In the genomic region with DNA sequence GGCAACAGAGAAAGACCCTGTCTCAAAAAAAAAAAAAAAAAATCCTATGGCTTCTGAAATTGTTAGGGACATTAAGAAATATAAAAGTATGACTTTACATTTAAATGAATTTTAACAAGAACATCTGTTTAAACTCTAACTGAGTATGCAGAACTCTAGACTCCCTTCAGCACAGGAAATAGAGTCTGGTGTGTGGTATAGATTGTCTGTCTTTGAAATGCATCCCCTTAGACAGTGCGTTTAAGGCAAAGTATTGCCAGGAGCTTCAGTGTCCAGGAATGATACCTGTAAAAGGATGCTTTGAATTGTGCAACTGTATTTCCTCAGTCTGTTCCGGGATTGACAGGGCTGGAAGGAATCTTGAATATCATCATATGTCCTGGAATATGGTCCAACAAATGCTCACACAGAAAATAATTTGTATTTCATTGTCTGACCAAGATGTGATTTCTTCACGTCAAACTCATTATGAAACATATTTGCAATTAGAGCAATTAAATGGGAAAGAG, we compare ENCODE assay signal across 22 cellular contexts.
DNase-seq lines count a peak whose midpoint lies in the region; ATAC-seq and TF ChIP-seq lines count a peak whose summit lies in the region.
"Had no signal": no experiment of that assay in that cellular context is flagged by ENCODE, and none has a peak within 500 bp of the region (broad histone marks: within the 10 kb centered on the region; RNA-seq: fewer than 3 reads in every experiment).

No MANE protein-coding gene starts in this region.

- no peak for DNase-seq in DND-41
- DNase-seq in Jurkat, Clone E6-1 (ENCODE audit: low read depth, low spot score): peak; percentile 55
- DNase-seq in central memory CD8-positive, alpha-beta T cell (ENCODE audit: low spot score in 2 of 2): no peak
- DNase-seq in activated CD4-positive, alpha-beta T cell treated with anti-CD3 and anti-CD28 coated beads for 4 hours: no peak
- no peak for DNase-seq in NCI-H1417 treated with DMSO at 0.1 percent for 48 hours (lab: John Stamatoyannopoulos, UW)
- no peak for DNase-seq in omental fat pad (ENCODE audit: low spot score)
- no peak for DNase-seq in activated CD8-positive, alpha-beta memory T cell treated with anti-CD3 and anti-CD28 coated beads, Interleukin-2, amount 50 U/mL, for 4 hours
- DNase-seq: 8988T; ACHN; AML-193; BE2C; CD4-positive, alpha-beta T cell; DMS 273 treated with DMSO at 0.1 percent for 48 hours; DMS79; GF-D8; GOT3; HCEC 1CT had no signal

- H3K4me3 ChIP-seq in DND-41 (ENCODE audit: low read depth in 1 of 2, low read length in 2 of 2) (no peak overlapping the region), Loucy (ENCODE audit: low read length, poor library complexity, severe bottlenecking) (no peak overlapping the region)
- H3K4me3 ChIP-seq in Jurkat, Clone E6-1 (ENCODE audit: low read length): no peak overlapping the region
- H3K4me3 ChIP-seq: A549; BLaER1 treated with 17β-estradiol and CSF1 and Interleukin-3, amounts not matched to agents 10 nM and 100 nM had no signal

- H3K9ac ChIP-seq in DND-41 (ENCODE audit: low read depth, low read length) (peak overlapping the region; percentile 39; the same call in 1 of the 2 replicates), Loucy (ENCODE audit: low read depth, low read length, poor library complexity, severe bottlenecking) (no peak overlapping the region)
- H3K9ac ChIP-seq: BLaER1 treated with 17β-estradiol and CSF1 and Interleukin-3, amounts not matched to agents 10 nM and 100 nM had no signal

- H2AFZ ChIP-seq in DND-41 (ENCODE audit: low read depth, low read length) (no peak overlapping the region), Loucy (ENCODE audit: low read length) (no peak overlapping the region)

- H4K20me1 ChIP-seq in DND-41 (ENCODE audit: insufficient read depth, low read length): no peaks in the 10 kb centered on the region
- H4K20me1 ChIP-seq in Loucy (ENCODE audit: insufficient read depth, low read length, poor library complexity, severe bottlenecking): no peaks in the 10 kb centered on the region
- H4K20me1 ChIP-seq: BLaER1 treated with 17β-estradiol and CSF1 and Interleukin-3, amounts not matched to agents 10 nM and 100 nM had no signal

- H3K36me3 Mint-ChIP-seq in central memory CD8-positive, alpha-beta T cell (ENCODE audit: insufficient read depth): peaks cover 2% of the 10 kb centered on the region
- H3K36me3 Mint-ChIP-seq: CD14-positive monocyte had no signal

- H3K4me3 Mint-ChIP-seq in central memory CD8-positive, alpha-beta T cell: no peak overlapping the region
- H3K4me3 Mint-ChIP-seq: CD14-positive monocyte; CD4-positive, alpha-beta T cell; CD8-positive, alpha-beta memory T cell had no signal

- H3K27ac ChIP-seq in DND-41 (ENCODE audit: low read length): peak overlapping the region; percentile 83
- H3K27ac ChIP-seq: A549; BLaER1 treated with 17β-estradiol and CSF1 and Interleukin-3, amounts not matched to agents 10 nM and 100 nM had no signal

- H3K4me2 ChIP-seq in DND-41 (ENCODE audit: insufficient read depth, low read length): peak overlapping the region; percentile 31
- peak overlapping the region; percentile 30 for H3K4me2 ChIP-seq in Loucy (ENCODE audit: low read depth, low read length, poor library complexity, severe bottlenecking)
- H3K4me2 ChIP-seq: A549; BLaER1 treated with 17β-estradiol and CSF1 and Interleukin-3, amounts not matched to agents 10 nM and 100 nM had no signal

- H3K79me2 ChIP-seq in DND-41 (ENCODE audit: insufficient read depth, low read length) (no peaks in the 10 kb centered on the region), Loucy (ENCODE audit: insufficient read depth, low read length) (no peaks in the 10 kb centered on the region)

- H3K9me3 ChIP-seq in DND-41 (ENCODE audit: insufficient read depth, low read length, severe bottlenecking): no peaks in the 10 kb centered on the region
- no peaks in the 10 kb centered on the region for H3K9me3 ChIP-seq in Loucy (ENCODE audit: insufficient read depth, low read depth, low read length)
- H3K9me3 ChIP-seq: A549; BE2C; BLaER1 treated with 17β-estradiol and CSF1 and Interleukin-3, amounts not matched to agents 10 nM and 100 nM had no signal

- H3K4me1 ChIP-seq in DND-41 (ENCODE audit: insufficient read depth, low read length): peaks cover 41% of the 10 kb centered on the region
- H3K4me1 ChIP-seq in Loucy (ENCODE audit: insufficient read depth, low read length, poor library complexity, severe bottlenecking): peaks cover 24% of the 10 kb centered on the region
- H3K4me1 ChIP-seq: BE2C; BLaER1 treated with 17β-estradiol and CSF1 and Interleukin-3, amounts not matched to agents 10 nM and 100 nM had no signal

- H3K27me3 ChIP-seq in DND-41 (ENCODE audit: insufficient read depth, low read length, poor library complexity): no peaks in the 10 kb centered on the region
- H3K27me3 ChIP-seq in Loucy (ENCODE audit: insufficient read depth, low read length, poor library complexity, severe bottlenecking): peaks cover 22% of the 10 kb centered on the region
- H3K27me3 ChIP-seq: BLaER1 treated with 17β-estradiol and CSF1 and Interleukin-3, amounts not matched to agents 10 nM and 100 nM had no signal

- ATAC-seq in DND-41 (ENCODE audit: insufficient read depth, low read depth) (peak; percentile 82), omental fat pad (ENCODE audit: low FRiP score) (no peak)
- ATAC-seq in central memory CD8-positive, alpha-beta T cell (replicated peaks; ENCODE audit: extremely low read depth, poor library complexity, severe bottlenecking): peak; percentile 49
- ATAC-seq: A549 had no signal

- H3K27me3 Mint-ChIP-seq in central memory CD8-positive, alpha-beta T cell: peaks cover 21% of the 10 kb centered on the region

- peaks cover 5% of the 10 kb centered on the region for H3K4me1 Mint-ChIP-seq in central memory CD8-positive, alpha-beta T cell

- no peak overlapping the region for H3K27ac Mint-ChIP-seq in central memory CD8-positive, alpha-beta T cell (ENCODE audit: low read depth)
- H3K27ac Mint-ChIP-seq: CD14-positive monocyte; CD4-positive, alpha-beta T cell had no signal

- H3K36me3 ChIP-seq in DND-41 (ENCODE audit: insufficient read depth, low read length): no peaks in the 10 kb centered on the region
- H3K36me3 ChIP-seq in Loucy (ENCODE audit: insufficient read depth, low read length): no peaks in the 10 kb centered on the region
- H3K36me3 ChIP-seq: BE2C; BLaER1 treated with 17β-estradiol and CSF1 and Interleukin-3, amounts not matched to agents 10 nM and 100 nM had no signal

- TF ChIP-seq CTCF in DND-41 (IDR thresholded peaks at IDR 0.05; ENCODE audit: borderline replicate concordance, extremely low read depth, low read length, poor library complexity, severe bottlenecking): no peak
- TF ChIP-seq CTCF in Loucy (conservative IDR thresholded peaks at IDR 0.05; ENCODE audit: low read length): no peak
- TF ChIP-seq CTCF in omental fat pad (IDR thresholded peaks at IDR 0.05): no peak

- no peaks in the 10 kb centered on the region for H3K9me2 ChIP-seq in Loucy (replicated peaks; ENCODE audit: low read depth, low read length)

- H3K9me3 Mint-ChIP-seq in central memory CD8-positive, alpha-beta T cell: no peaks in the 10 kb centered on the region
- H3K9me3 Mint-ChIP-seq: CD4-positive, alpha-beta T cell; CD8-positive, alpha-beta memory T cell had no signal

- H3F3A ChIP-seq in Loucy (ENCODE audit: low read depth): 0 out of 2 replicates have a peak, but pooled peaks cover 2% of the 10 kb centered on the region
